ENCODE assay signal across 9 cellular contexts in genomic region chr1:18686540-18686939, GRCh38. TPM values are rescaled to one million over a fixed set of nuclear protein-coding genes. Genes with fewer than 3 reads are reported as not detected.
"Had no signal": no experiment of that assay in that cellular context is flagged by ENCODE, and none has a peak within 500 bp of the region (broad histone marks: within the 10 kb centered on the region; RNA-seq: fewer than 3 reads in every experiment).

No MANE protein-coding gene starts in this region.

- H3K4me1 ChIP-seq: HAP-1 had no signal

- H3K4me3 ChIP-seq: GM23248, HAP-1, K562 had no signal

- H2AFZ ChIP-seq: GM23248 had no signal

- DNase-seq: GM23248, GOT3, H7, HFFc6, IMR-90 had no signal

- H3K27ac Mint-ChIP-seq: HFFc6 had no signal

- H3K27ac ChIP-seq: GM23248 had no signal

- ATAC-seq: HCT116, K562 had no signal

- H3K4me3 Mint-ChIP-seq: HFFc6 had no signal

- H3K9me3 Mint-ChIP-seq: HFFc6 had no signal

- H3K36me3 ChIP-seq: HAP-1 had no signal

- H3K9me3 ChIP-seq: HAP-1 had no signal

RNA-seq across cellular contexts. Expression of gene PAX7, which starts 55.9 kb away (rescaled TPM):
- total RNA-seq: GM23248, HFFc6, HT-29, IMR-90, K562 had no signal
